Comparison of ENCODE assay signal across 8 cellular contexts in genomic region chr15:41936649-41937567, GRCh38. TPM values are rescaled to one million over a fixed set of nuclear protein-coding genes. Genes with fewer than 3 reads are reported as not detected.
DNase-seq lines count a peak whose midpoint lies in the region; ATAC-seq and TF ChIP-seq lines count a peak whose summit lies in the region.

No MANE protein-coding gene starts in this region.

- peaks cover 99% of the 10 kb centered on the region for H3K4me1 ChIP-seq in left ventricle myocardium inferior

- DNase-seq in KBM-7 (peak; percentile 65), activated T-cell treated with anti-CD3 and anti-CD28 coated beads for 4 hours (peak; percentile 59), left ventricle myocardium inferior (no peak), AG08395 (ENCODE audit: low spot score) (no peak), NCI-H1092 treated with DMSO at 0.1 percent for 48 hours (lab: John Stamatoyannopoulos, UW) (no peak), NCI-H69 (lab: John Stamatoyannopoulos, UW) (no peak)
- peak; percentile 65 to 76 (median 74) for DNase-seq in stimulated activated CD4-positive, alpha-beta T cell treated with anti-CD3 and anti-CD28 coated beads, TNF-alpha, amount 100 ng/mL, for 24 hours (ENCODE audit: low read depth in 3 of 3)

- intact Hi-C loops in left ventricle myocardium inferior (cut with micrococcal nuclease) = no loop called here

- no peak for TF ChIP-seq CTCF in left ventricle myocardium inferior (IDR thresholded peaks at IDR 0.05; ENCODE audit: borderline replicate concordance)

- H3K9me3 ChIP-seq in left ventricle myocardium inferior (replicated peaks) = no peaks in the 10 kb centered on the region

- no peaks in the 10 kb centered on the region for H3K27me3 ChIP-seq in left ventricle myocardium inferior (ENCODE audit: low read depth)

- ATAC-seq in HG02973 (IDR thresholded peaks at IDR 0.05; ENCODE audit: unreplicated experiment) = no peak

- in situ Hi-C loops in KBM-7 (cut with MboI; ENCODE audit: low pct_unique_long_range_greater_than_20kb, low sequenced_read_pairs) = no loop called here

- no peak overlapping the region for H3K4me3 ChIP-seq in left ventricle myocardium inferior

- peaks cover 19% of the 10 kb centered on the region for H3K36me3 ChIP-seq in left ventricle myocardium inferior

- H3K27ac ChIP-seq in left ventricle myocardium inferior (replicated peaks) = peak overlapping the region; percentile 89

RNA-seq across cellular contexts. Expression of gene EHD4, which starts 35.4 kb away (rescaled TPM):
- total RNA-seq in left ventricle myocardium inferior = 46.4 TPM

RNA-seq across cellular contexts. Expression of gene SPTBN5, which starts 43.1 kb away (rescaled TPM):
- total RNA-seq in left ventricle myocardium inferior = 2.7 TPM

Comparison
In these comparisons a context has a peak if more than half of its experiments do, and no peak if none do; other contexts are left out.
1. DNase-seq: peak in KBM-7 (single experiment), activated T-cell treated with anti-CD3 and anti-CD28 coated beads for 4 hours (single experiment) and stimulated activated CD4-positive, alpha-beta T cell treated with anti-CD3 and anti-CD28 coated beads, TNF-alpha, amount 100 ng/mL, for 24 hours (3 of 3); none in left ventricle myocardium inferior (single experiment), AG08395 (single experiment), NCI-H1092 treated with DMSO at 0.1 percent for 48 hours (single experiment) and NCI-H69 (single experiment).